ENCODE assay signal across 19 cellular contexts in genomic region chr5:1310118-1310517, GRCh38. TPM values are rescaled to one million over a fixed set of nuclear protein-coding genes. Genes with fewer than 3 reads are reported as not detected.
"Had no signal": no experiment of that assay in that cellular context is flagged by ENCODE, and none has a peak within 500 bp of the region (broad histone marks: within the 10 kb centered on the region; RNA-seq: fewer than 3 reads in every experiment).

No MANE protein-coding gene starts in this region.

- H3K36me3 ChIP-seq: brain microvascular endothelial cell, esophagus muscularis mucosa, gastroesophageal sphincter, heart right ventricle, thyroid gland had no signal

- H3K27me3 ChIP-seq: brain microvascular endothelial cell, thyroid gland had no signal

- H3K4me3 Mint-ChIP-seq: mesothelial cell of epicardium had no signal

- H3K36me3 Mint-ChIP-seq: mesothelial cell of epicardium had no signal

- DNase-seq: activated CD8-positive, alpha-beta memory T cell treated with anti-CD3 and anti-CD28 coated beads for 24 hours; anterior cingulate cortex; brain microvascular endothelial cell; effector CD4-positive, alpha-beta T cell; heart right ventricle; left cardiac atrium; occipital lobe; retina; stimulated activated naive CD4-positive, alpha-beta T cell treated with Interleukin-2 at 50 U/mL for 16 hours; T-helper 1 cell; thyroid gland had no signal

- ATAC-seq: gastroesophageal sphincter, heart right ventricle, left cardiac atrium, SK-N-SH treated with all-trans-retinoic acid at 6 μM for 48 hours had no signal

- H3K4me3 ChIP-seq: esophagus muscularis mucosa, gastroesophageal sphincter, heart right ventricle, lung, thyroid gland had no signal

- H3K27ac Mint-ChIP-seq: mesothelial cell of epicardium had no signal

- FAIRE-seq: endothelial cell of umbilical vein had no signal

- H3K4me1 Mint-ChIP-seq: mesothelial cell of epicardium had no signal

RNA-seq across cellular contexts. Expression of gene TERT, which starts 15.2 kb away (rescaled TPM):
- total RNA-seq: endothelial cell of umbilical vein, esophagus muscularis mucosa, gastroesophageal sphincter, heart right ventricle, left cardiac atrium, lung, occipital lobe, subcutaneous adipose tissue, thyroid gland, urinary bladder had no signal
